In the genomic region with DNA sequence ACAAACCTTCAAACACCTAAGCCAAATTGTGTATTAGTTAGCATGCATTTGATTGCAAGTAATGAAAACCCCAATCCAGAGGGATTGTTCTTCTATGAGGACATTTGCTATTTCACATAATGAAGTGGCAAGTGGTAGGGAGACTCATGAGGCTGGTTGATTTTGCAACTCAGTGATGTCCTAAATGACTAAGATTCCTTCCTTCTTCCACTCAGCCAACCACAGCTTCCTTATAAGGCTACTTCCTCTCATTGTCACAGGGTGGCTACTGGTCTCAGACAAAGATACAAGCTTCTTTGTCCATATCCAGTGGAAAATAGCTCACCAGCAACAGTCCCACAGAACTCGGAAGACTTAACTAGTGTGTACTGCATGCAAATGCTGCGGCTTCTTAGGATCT, we compare ENCODE assay signal across 9 cellular contexts. TPM values are rescaled to one million over a fixed set of nuclear protein-coding genes. Genes with fewer than 3 reads are reported as not detected.
DNase-seq lines count a peak whose midpoint lies in the region; ATAC-seq and TF ChIP-seq lines count a peak whose summit lies in the region.
"Had no signal": no experiment of that assay in that cellular context is flagged by ENCODE, and none has a peak within 500 bp of the region (broad histone marks: within the 10 kb centered on the region; RNA-seq: fewer than 3 reads in every experiment).

No MANE protein-coding gene starts in this region.

- H3K36me3 ChIP-seq in mammary epithelial cell (ENCODE audit: insufficient read depth, low read length) = no peaks in the 10 kb centered on the region
- no peaks in the 10 kb centered on the region for H3K36me3 ChIP-seq in naive thymus-derived CD4-positive, alpha-beta T cell (ENCODE audit: control insufficient read depth in 2 of 3, insufficient read depth in 3 of 3, low read length in 3 of 3)

- no peak overlapping the region for H2AFZ ChIP-seq in mammary epithelial cell (ENCODE audit: low read depth, low read length)

- POLR2A ChIA-PET in naive thymus-derived CD4-positive, alpha-beta T cell (lab: Charles Lee) = no interaction called here

- BruUV-seq in mammary epithelial cell (replicated peaks; lab: Mats Ljungman, UMichigan) = no TSS peak

- no peak overlapping the region for H3K27ac Mint-ChIP-seq in naive thymus-derived CD4-positive, alpha-beta T cell

- no peaks in the 10 kb centered on the region for H3K4me1 Mint-ChIP-seq in naive thymus-derived CD4-positive, alpha-beta T cell

- no peak overlapping the region for H3K9ac ChIP-seq in mammary epithelial cell (ENCODE audit: insufficient read depth, low read length)

- no peak overlapping the region for H3K4me2 ChIP-seq in mammary epithelial cell (ENCODE audit: insufficient read depth, low read depth, low read length)

- in situ Hi-C loops in mammary epithelial cell (cut with MboI; ENCODE audit: low sequenced_read_pairs in 2 of 2) (no loop called here), ACHN (cut with HindIII; ENCODE audit: low pct_ligation_motif_present, low pct_unique_long_range_greater_than_20kb, low sequenced_read_pairs) (no loop called here)

- no peaks in the 10 kb centered on the region for H3K36me3 Mint-ChIP-seq in naive thymus-derived CD4-positive, alpha-beta T cell

- no peak overlapping the region for H3K4me3 ChIP-seq in mammary epithelial cell (replicated peaks in 1 of 3; ENCODE audit: insufficient read depth in 1 of 3, low read depth in 2 of 3, low read length in 3 of 3)
- no peak overlapping the region for H3K4me3 ChIP-seq in naive thymus-derived CD4-positive, alpha-beta T cell (ENCODE audit: low read length)

- no peak overlapping the region for H3K27ac ChIP-seq in mammary epithelial cell (ENCODE audit: insufficient read depth, low read depth, low read length)
- H3K27ac ChIP-seq in naive thymus-derived CD4-positive, alpha-beta T cell (ENCODE audit: low read depth, low read length) = no peak overlapping the region

- dilution Hi-C loops in mammary epithelial cell (cut with HindIII; ENCODE audit: low sequenced_read_pairs) = no loop called here

- no peaks in the 10 kb centered on the region for H3K4me1 ChIP-seq in mammary epithelial cell (ENCODE audit: insufficient read depth, low read length)
- no peaks in the 10 kb centered on the region for H3K4me1 ChIP-seq in naive thymus-derived CD4-positive, alpha-beta T cell (ENCODE audit: control insufficient read depth in 2 of 2, insufficient read depth in 2 of 2, low read length in 2 of 2)

- no peak for TF ChIP-seq CTCF in mammary epithelial cell (conservative IDR thresholded peaks at IDR 0.05 in 1 of 2, IDR thresholded peaks at IDR 0.05 in 1 of 2; ENCODE audit: extremely low read depth in 1 of 2, insufficient read depth in 1 of 2, low read depth in 1 of 2, low read length in 2 of 2)

- 44% methylated on average over 2 of the region's 2 CpGs for WGBS in mammary epithelial cell (ENCODE audit: low coverage, missing lambda C conversion rate)

- DNase-seq in mammary epithelial cell (peak; percentile 75), ACHN (no peak)
- no peak for DNase-seq in naive thymus-derived CD4-positive, alpha-beta T cell
- no peak for DNase-seq in stimulated activated CD4-positive, alpha-beta T cell treated with anti-CD3 and anti-CD28 coated beads, Interleukin-12 subunit alpha, Interleukin-12 subunit beta, amount 100 ng/mL, for 4 hours
- DNase-seq in activated CD4-positive, CD25-positive, alpha-beta regulatory T cell treated with anti-CD3 and anti-CD28 coated beads, Interleukin-2, amount 50 U/mL, for 72 hours = no peak
- DNase-seq: NCI-H526 treated with DMSO at 0.1 percent for 48 hours had no signal

- no peaks in the 10 kb centered on the region for H3K79me2 ChIP-seq in mammary epithelial cell (ENCODE audit: insufficient read depth, low read length)

- H3K27me3 Mint-ChIP-seq in naive thymus-derived CD4-positive, alpha-beta T cell = peaks cover 4 to 17% (median 10%) of the 10 kb centered on the region in 5 donors

- CTCF ChIA-PET in mammary epithelial cell (lab: Charles Lee; ENCODE audit: low non-redundant PET) = interaction anchor here (0.6 kb wide), 1 partner anchor 28 kb away, joined by 3 read pairs; no protein-coding TSS in a partner anchor
- CTCF ChIA-PET in naive thymus-derived CD4-positive, alpha-beta T cell (lab: Charles Lee) = no interaction called here

- H3K9me3 ChIP-seq in mammary epithelial cell (replicated peaks; ENCODE audit: insufficient read depth, low read length) = no peaks in the 10 kb centered on the region
- H3K9me3 ChIP-seq in naive thymus-derived CD4-positive, alpha-beta T cell (ENCODE audit: control insufficient read depth in 2 of 3, low read length in 3 of 3) = no peaks in the 10 kb centered on the region

- peak; percentile 78 for ATAC-seq in GM18870 (IDR thresholded peaks at IDR 0.05; ENCODE audit: unreplicated experiment)
- peak; percentile 80 for ATAC-seq in HG03378 (IDR thresholded peaks at IDR 0.05; ENCODE audit: unreplicated experiment)
- peak; percentile 74 for ATAC-seq in naive thymus-derived CD4-positive, alpha-beta T cell
- no peak for ATAC-seq in HG03460 (IDR thresholded peaks at IDR 0.05; ENCODE audit: unreplicated experiment)

- peaks cover 0 to 2% (median 0%) of the 10 kb centered on the region in 11 donors for H3K9me3 Mint-ChIP-seq in naive thymus-derived CD4-positive, alpha-beta T cell

- H4K20me1 ChIP-seq in mammary epithelial cell (ENCODE audit: insufficient read depth, low read length) = no peaks in the 10 kb centered on the region

- intact Hi-C loops in mammary epithelial cell (cut with micrococcal nuclease) = no loop called here
- intact Hi-C loops in naive thymus-derived CD4-positive, alpha-beta T cell (cut with micrococcal nuclease) = no loop called here

- H3K27me3 ChIP-seq in mammary epithelial cell (ENCODE audit: insufficient read depth, low read length) = peaks cover 4% of the 10 kb centered on the region
- no peaks in the 10 kb centered on the region for H3K27me3 ChIP-seq in naive thymus-derived CD4-positive, alpha-beta T cell (ENCODE audit: control insufficient read depth in 2 of 2, insufficient read depth in 2 of 2, low read length in 2 of 2)

- no peak overlapping the region for H3K4me3 Mint-ChIP-seq in naive thymus-derived CD4-positive, alpha-beta T cell

RNA-seq across cellular contexts. Expression of gene OTC, which starts 5.3 kb away (rescaled TPM):
- not detected for total RNA-seq in mammary epithelial cell
- not detected for polyA plus RNA-seq in mammary epithelial cell
- polyA minus RNA-seq in mammary epithelial cell = not detected
- total RNA-seq in naive thymus-derived CD4-positive, alpha-beta T cell = not detected
- not detected for polyA plus RNA-seq in naive thymus-derived CD4-positive, alpha-beta T cell

RNA-seq across cellular contexts. Expression of gene RPGR, which starts 19.8 kb away (rescaled TPM):
- 10 to 100 TPM in 1 of 2 donors, 1 to 10 TPM in 1; 7.8 to 11.3 TPM for total RNA-seq in mammary epithelial cell
- polyA plus RNA-seq in mammary epithelial cell = 0.96 TPM
- 7.2 TPM for polyA minus RNA-seq in mammary epithelial cell
- 10 to 100 TPM in 4 of 5 experiments, 1 to 10 TPM in 1; 4.3 to 26.0 (median 10.9) TPM for total RNA-seq in naive thymus-derived CD4-positive, alpha-beta T cell
- 1 to 10 TPM; 4.8 to 5.9 TPM for polyA plus RNA-seq in naive thymus-derived CD4-positive, alpha-beta T cell
